Comparison of ENCODE assay signal across 31 cellular contexts in the genomic region with DNA sequence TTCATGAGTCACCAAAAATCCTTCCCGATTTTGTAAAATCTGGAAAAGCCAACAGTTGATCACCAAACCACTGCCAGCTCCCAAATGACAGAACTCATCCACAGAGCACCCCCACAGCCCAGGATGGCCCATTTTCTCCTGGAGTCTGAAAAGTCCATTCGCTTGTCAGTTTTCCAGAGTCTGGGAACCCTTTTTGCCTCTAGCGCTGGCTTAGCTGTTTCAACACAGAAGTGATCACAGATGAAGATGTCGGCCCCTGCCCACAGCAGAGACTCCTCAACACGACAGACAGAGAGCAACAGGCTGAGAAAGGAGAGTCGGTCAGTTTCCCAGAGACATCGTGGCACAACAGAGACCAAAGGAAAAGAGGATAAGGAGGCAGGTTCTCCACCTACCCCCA.
A peak's percentile ranks its signal among the peaks of the same experiment; 100 is the strongest.
DNase-seq lines count a peak whose midpoint lies in the region; ATAC-seq and TF ChIP-seq lines count a peak whose summit lies in the region.
"Had no signal": no experiment of that assay in that cellular context is flagged by ENCODE, and none has a peak within 500 bp of the region (broad histone marks: within the 10 kb centered on the region; RNA-seq: fewer than 3 reads in every experiment).

No MANE protein-coding gene starts in this region.

- H4K20me1 ChIP-seq in hepatocyte (ENCODE audit: insufficient read depth, poor library complexity, severe bottlenecking) = no peaks in the 10 kb centered on the region
- H4K20me1 ChIP-seq in mammary epithelial cell (ENCODE audit: insufficient read depth, low read length) = no peaks in the 10 kb centered on the region

- H3K4me1 ChIP-seq in RWPE2 (ENCODE audit: insufficient read depth, poor library complexity, severe bottlenecking) = peaks cover 65% of the 10 kb centered on the region
- H3K4me1 ChIP-seq in hepatocyte (ENCODE audit: insufficient read depth) = peaks cover 37% of the 10 kb centered on the region
- no peaks in the 10 kb centered on the region for H3K4me1 ChIP-seq in thymus (ENCODE audit: control insufficient read depth, insufficient read depth, low read length)
- H3K4me1 ChIP-seq in mammary epithelial cell (ENCODE audit: insufficient read depth, low read length) = peaks cover 14% of the 10 kb centered on the region
- H3K4me1 ChIP-seq: parathyroid adenoma, SJCRH30 had no signal

- DNase-seq in ELR (ENCODE audit: low read depth) = peak; percentile 48
- no peak for DNase-seq in RWPE2 (ENCODE audit: low spot score)
- DNase-seq in hepatocyte (ENCODE audit: low spot score) = no peak
- DNase-seq in mammary epithelial cell = no peak
- no peak for DNase-seq in stimulated activated CD4-positive, alpha-beta T cell treated with anti-CD3 and anti-CD28 coated beads, Interleukin-2, amount 100 ng/mL, for 48 hours
- DNase-seq in NCI-H1694 treated with DMSO at 0.1 percent for 48 hours (lab: John Stamatoyannopoulos, UW) = no peak
- DNase-seq: activated CD4-positive, alpha-beta memory T cell treated with anti-CD3 and anti-CD28 coated beads for 36 hours; activated naive CD8-positive, alpha-beta T cell treated with anti-CD3 and anti-CD28 coated beads, Interleukin-2, amount 10 ng/mL, durations not matched to agents 7 days and 5 days; Calu3; DND-41; dorsolateral prefrontal cortex; foreskin melanocyte; hippocampal formation; KBM-7; left lung; MG63; NCI-H1417 treated with DMSO at 0.1 percent for 48 hours; NCI-H510A treated with DMSO at 0.1 percent for 48 hours; NK-92 treated with Interleukin-12 subunit alpha and Interleukin-12 subunit beta, amount 100 ng/mL, for 24 hours; PC-9; right lobe of liver; SJCRH30; stimulated activated CD4-positive, alpha-beta T cell treated with anti-CD3 and anti-CD28 coated beads, Interleukin-15, amount 100 ng/mL, for 24 hours; stimulated activated naive CD8-positive, alpha-beta T cell treated with anti-CD3 and anti-CD28 coated beads, Interleukin-15, amount 100 ng/mL, for 72 hours; T-helper 1 cell; upper lobe of right lung had no signal

- peaks cover 12% of the 10 kb centered on the region for H3K36me3 ChIP-seq in RWPE2 (ENCODE audit: low read depth)
- H3K36me3 ChIP-seq in hepatocyte (replicated peaks; ENCODE audit: insufficient read depth, low read depth) = no peaks in the 10 kb centered on the region
- H3K36me3 ChIP-seq in thymus (ENCODE audit: control insufficient read depth, insufficient read depth) = no peaks in the 10 kb centered on the region
- H3K36me3 ChIP-seq in mammary epithelial cell (ENCODE audit: insufficient read depth, low read length) = peaks cover 2% of the 10 kb centered on the region
- H3K36me3 ChIP-seq: left lung, right lobe of liver, SJCRH30, upper lobe of right lung had no signal

- ATAC-seq in RWPE2 (ENCODE audit: low read depth) = no peak
- ATAC-seq: activated CD4-positive, CD25-positive, alpha-beta regulatory T cell treated with anti-CD3 and anti-CD28 coated beads, Interleukin-2, amount 50 U/mL, for 24 hours; left lung; natural killer cell treated with Interleukin-12 subunit alpha and Interleukin-12 subunit beta and Interleukin-15 and Interleukin-18, amount 100 ng/mL, for 72 hours; right lobe of liver; stimulated activated naive CD8-positive, alpha-beta T cell treated with anti-CD3 and anti-CD28 coated beads, Interleukin-15, amount 100 ng/mL, for 72 hours; upper lobe of right lung had no signal

- WGBS in hepatocyte (ENCODE audit: low lambda C conversion rate, missing lambda C conversion rate) = 70% methylated on average over 7 of the region's 7 CpGs
- WGBS in thymus = 89% methylated on average over 7 of the region's 7 CpGs
- WGBS in mammary epithelial cell (ENCODE audit: low coverage, missing lambda C conversion rate) = 48% methylated on average over 7 of the region's 7 CpGs

- CTCF ChIA-PET in mammary epithelial cell (lab: Charles Lee; ENCODE audit: low non-redundant PET) = no interaction called here

- in situ Hi-C loops in mammary epithelial cell (cut with MboI; ENCODE audit: low sequenced_read_pairs in 2 of 2) = no loop called here

- H3K27me3 ChIP-seq in RWPE2 (ENCODE audit: insufficient read depth, poor library complexity, severe bottlenecking) (no peaks in the 10 kb centered on the region), hepatocyte (no peaks in the 10 kb centered on the region), thymus (ENCODE audit: control insufficient read depth, insufficient read depth) (no peaks in the 10 kb centered on the region), mammary epithelial cell (ENCODE audit: insufficient read depth, low read length) (no peaks in the 10 kb centered on the region)
- H3K27me3 ChIP-seq: dorsolateral prefrontal cortex, left lung, MG63, right lobe of liver, SJCRH30, upper lobe of right lung had no signal

- TF ChIP-seq CTCF in RWPE2 (IDR thresholded peaks at IDR 0.05; ENCODE audit: poor library complexity, severe bottlenecking) (no peak), hepatocyte (IDR thresholded peaks at IDR 0.05; ENCODE audit: poor library complexity) (no peak), mammary epithelial cell (conservative IDR thresholded peaks at IDR 0.05 in 1 of 2, IDR thresholded peaks at IDR 0.05 in 1 of 2; ENCODE audit: extremely low read depth in 1 of 2, insufficient read depth in 1 of 2, low read depth in 1 of 2, low read length in 2 of 2) (no peak)

- H3K9me2 ChIP-seq in hepatocyte (replicated peaks; ENCODE audit: insufficient read depth) = no peaks in the 10 kb centered on the region

- H3K9me3 ChIP-seq in RWPE2 (ENCODE audit: severe bottlenecking) (no peaks in the 10 kb centered on the region), hepatocyte (ENCODE audit: low read depth) (no peaks in the 10 kb centered on the region), thymus (ENCODE audit: control insufficient read depth) (no peaks in the 10 kb centered on the region), mammary epithelial cell (replicated peaks; ENCODE audit: insufficient read depth, low read length) (no peaks in the 10 kb centered on the region)
- H3K9me3 ChIP-seq: left lung, MG63, right lobe of liver, SJCRH30, upper lobe of right lung had no signal

- dilution Hi-C loops in mammary epithelial cell (cut with HindIII; ENCODE audit: low sequenced_read_pairs) = no loop called here

- H3K27ac ChIP-seq in RWPE2 (ENCODE audit: poor library complexity, severe bottlenecking) = peak overlapping the region; percentile 94
- peak overlapping the region; percentile 3 for H3K27ac ChIP-seq in hepatocyte
- H3K27ac ChIP-seq in thymus (ENCODE audit: low read depth) = peak overlapping the region; percentile 15
- no peak overlapping the region for H3K27ac ChIP-seq in mammary epithelial cell (ENCODE audit: insufficient read depth, low read depth, low read length)
- H3K27ac ChIP-seq: C4-2B, dorsolateral prefrontal cortex, left lung, parathyroid adenoma, PC-9, right lobe of liver, SJCRH30, upper lobe of right lung had no signal

- H3K79me2 ChIP-seq in hepatocyte (peaks cover 63% of the 10 kb centered on the region), mammary epithelial cell (ENCODE audit: insufficient read depth, low read length) (peaks cover 87% of the 10 kb centered on the region)
- H3K79me2 ChIP-seq: parathyroid adenoma had no signal

- H2AFZ ChIP-seq in hepatocyte = no peak overlapping the region
- H2AFZ ChIP-seq in mammary epithelial cell (ENCODE audit: low read depth, low read length) = no peak overlapping the region
- H2AFZ ChIP-seq: parathyroid adenoma, PC-9 had no signal

- BruUV-seq in mammary epithelial cell (replicated peaks; lab: Mats Ljungman, UMichigan) = no TSS peak

- H3K4me2 ChIP-seq in hepatocyte (no peak overlapping the region), mammary epithelial cell (ENCODE audit: insufficient read depth, low read depth, low read length) (no peak overlapping the region)
- H3K4me2 ChIP-seq: PC-9 had no signal

- intact Hi-C loops in mammary epithelial cell (cut with micrococcal nuclease) = no loop called here

- H3K4me3 ChIP-seq in RWPE2 (ENCODE audit: severe bottlenecking) (no peak overlapping the region), hepatocyte (no peak overlapping the region), thymus (ENCODE audit: low read length) (no peak overlapping the region), mammary epithelial cell (replicated peaks in 1 of 3; ENCODE audit: insufficient read depth in 1 of 3, low read depth in 2 of 3, low read length in 3 of 3) (no peak overlapping the region)
- H3K4me3 ChIP-seq: dorsolateral prefrontal cortex, left lung, MG63, PC-9, right lobe of liver, SJCRH30, upper lobe of right lung had no signal

- no peak overlapping the region for H3K9ac ChIP-seq in mammary epithelial cell (ENCODE audit: insufficient read depth, low read length)
- H3K9ac ChIP-seq: parathyroid adenoma had no signal
